In the genomic region with DNA sequence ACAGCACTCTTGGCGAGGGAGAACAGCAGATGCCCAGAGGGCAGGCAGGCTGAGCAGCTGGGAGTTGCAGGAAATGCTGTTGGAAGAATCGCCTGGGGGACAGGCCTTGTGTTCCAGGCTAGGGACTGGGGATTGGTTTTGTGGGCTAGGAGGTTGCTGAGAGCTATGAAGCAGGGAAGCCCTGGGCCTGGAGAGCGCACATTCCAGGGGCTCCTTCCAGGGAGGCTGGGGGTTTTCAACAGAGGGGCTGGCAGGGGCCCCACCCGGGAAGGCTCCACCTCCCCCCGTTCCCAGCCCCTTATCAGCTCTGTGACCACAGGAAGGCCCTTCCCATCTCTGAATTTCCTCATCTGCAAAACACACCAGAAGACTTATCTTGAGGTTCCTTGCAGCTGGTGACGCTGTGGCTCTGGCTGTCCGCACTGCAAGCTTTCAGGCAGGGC, we compare ENCODE assay signal across 1 cellular context.
TF ChIP-seq lines count a peak whose summit lies in the region.

No MANE protein-coding gene starts in this region.

TF ChIP-seq in SK-N-SH treated with all-trans-retinoic acid at 6 μM for 48 hours, 23 proteins besides CTCF, POLR2A, EP300 and RAD21 (continued from another document):
- TF ChIP-seq, protein P1, sequence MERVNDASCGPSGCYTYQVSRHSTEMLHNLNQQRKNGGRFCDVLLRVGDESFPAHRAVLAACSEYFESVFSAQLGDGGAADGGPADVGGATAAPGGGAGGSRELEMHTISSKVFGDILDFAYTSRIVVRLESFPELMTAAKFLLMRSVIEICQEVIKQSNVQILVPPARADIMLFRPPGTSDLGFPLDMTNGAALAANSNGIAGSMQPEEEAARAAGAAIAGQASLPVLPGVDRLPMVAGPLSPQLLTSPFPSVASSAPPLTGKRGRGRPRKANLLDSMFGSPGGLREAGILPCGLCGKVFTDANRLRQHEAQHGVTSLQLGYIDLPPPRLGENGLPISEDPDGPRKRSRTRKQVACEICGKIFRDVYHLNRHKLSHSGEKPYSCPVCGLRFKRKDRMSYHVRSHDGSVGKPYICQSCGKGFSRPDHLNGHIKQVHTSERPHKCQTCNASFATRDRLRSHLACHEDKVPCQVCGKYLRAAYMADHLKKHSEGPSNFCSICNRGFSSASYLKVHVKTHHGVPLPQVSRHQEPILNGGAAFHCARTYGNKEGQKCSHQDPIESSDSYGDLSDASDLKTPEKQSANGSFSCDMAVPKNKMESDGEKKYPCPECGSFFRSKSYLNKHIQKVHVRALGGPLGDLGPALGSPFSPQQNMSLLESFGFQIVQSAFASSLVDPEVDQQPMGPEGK (CRISPR knock-in tag; IDR thresholded peaks at IDR 0.05; ENCODE audit: borderline replicate concordance) = no peak
- TF ChIP-seq OSR1 (CRISPR knock-in tag; IDR thresholded peaks at IDR 0.05) = no peak
- no peak for TF ChIP-seq TOX (CRISPR knock-in tag; IDR thresholded peaks at IDR 0.05; ENCODE audit: borderline replicate concordance)
- TF ChIP-seq ZC3H10 (CRISPR knock-in tag; IDR thresholded peaks at IDR 0.05) = no peak
